ENCODE assay signal across 22 cellular contexts in the genomic region with DNA sequence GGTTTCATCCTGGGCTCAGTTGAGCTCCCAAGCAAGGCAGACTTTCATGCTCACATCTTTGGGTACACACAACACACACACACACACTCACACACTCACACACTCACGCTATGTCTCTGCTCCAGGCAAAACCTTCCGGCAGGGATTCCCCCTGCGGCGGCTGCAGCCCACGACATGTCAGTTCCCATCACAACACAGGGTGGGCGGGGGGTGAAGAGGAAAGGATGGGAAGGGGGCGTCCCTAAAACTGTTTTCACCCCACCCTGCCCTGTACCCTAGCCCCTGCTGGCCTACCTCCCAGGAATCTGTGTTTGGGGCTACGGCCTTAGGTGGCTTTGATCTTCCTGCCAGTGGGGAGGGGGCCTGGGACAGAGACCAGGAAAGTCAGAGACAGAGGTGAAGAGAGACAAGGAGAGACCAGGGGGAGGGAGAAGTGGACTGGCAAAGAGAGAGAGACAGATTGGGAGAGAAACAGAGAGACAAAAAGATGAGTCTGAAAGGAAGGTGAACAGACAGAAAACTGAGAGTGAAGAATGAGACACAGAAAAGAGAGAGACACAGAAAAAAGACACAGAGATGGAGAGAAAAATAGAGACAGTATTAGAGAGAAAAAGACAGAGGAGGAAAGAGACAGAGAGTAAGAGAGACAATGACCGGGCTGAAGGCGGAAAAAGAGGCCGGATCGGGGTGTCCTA. TPM values are rescaled to one million over a fixed set of nuclear protein-coding genes. Genes with fewer than 3 reads are reported as not detected.
DNase-seq lines count a peak whose midpoint lies in the region; ATAC-seq and TF ChIP-seq lines count a peak whose summit lies in the region.
"Had no signal": no experiment of that assay in that cellular context is flagged by ENCODE, and none has a peak within 500 bp of the region (broad histone marks: within the 10 kb centered on the region; RNA-seq: fewer than 3 reads in every experiment).

No MANE protein-coding gene starts in this region.

- peak overlapping the region; percentile 14 to 75 (median 53) for H3K27ac Mint-ChIP-seq in CD4-positive, CD25-positive, alpha-beta regulatory T cell
- H3K27ac Mint-ChIP-seq in CD8-positive, alpha-beta memory T cell = peak overlapping the region in 5 of 8 donors; percentile 20 to 68 (median 46)
- H3K27ac Mint-ChIP-seq in central memory CD8-positive, alpha-beta T cell (ENCODE audit: low read depth) = peak overlapping the region; percentile 7
- H3K27ac Mint-ChIP-seq in neural crest cell (ENCODE audit: unreplicated experiment) = peak overlapping the region; percentile 32
- no peak overlapping the region for H3K27ac Mint-ChIP-seq in activated T-helper 1 cell treated with anti-CD3 and anti-CD28 coated beads, Interleukin-12 subunit alpha, Interleukin-12 subunit beta, Interleukin-2, Interleukin-4 antibody, amounts not matched to agents 30 ng/mL and 10 ng/mL and 1 ng/mL, durations not matched to agents 14 hours and 24 hours and 36 hours

- H3K27me3 ChIP-seq in CD4-positive, CD25-positive, alpha-beta regulatory T cell (ENCODE audit: control insufficient read depth, insufficient read depth, low read length) = no peaks in the 10 kb centered on the region
- H3K27me3 ChIP-seq in CD8-positive, alpha-beta memory T cell (ENCODE audit: insufficient read depth, low read length, poor library complexity, severe bottlenecking) = no peaks in the 10 kb centered on the region

- H3K9me3 ChIP-seq in CD4-positive, CD25-positive, alpha-beta regulatory T cell (ENCODE audit: control insufficient read depth in 2 of 2, low read length in 2 of 2) = no peaks in the 10 kb centered on the region
- no peaks in the 10 kb centered on the region for H3K9me3 ChIP-seq in CD8-positive, alpha-beta memory T cell (ENCODE audit: low read length)
- H3K9me3 ChIP-seq: MG63 had no signal

- peaks cover 13% of the 10 kb centered on the region for H3K4me1 ChIP-seq in CD4-positive, CD25-positive, alpha-beta regulatory T cell (ENCODE audit: control insufficient read depth, insufficient read depth, low read length, poor library complexity, severe bottlenecking)
- peaks cover 14% of the 10 kb centered on the region for H3K4me1 ChIP-seq in CD8-positive, alpha-beta memory T cell (ENCODE audit: insufficient read depth, low read length)

- no peak overlapping the region for H3K4me3 ChIP-seq in CD4-positive, CD25-positive, alpha-beta regulatory T cell (ENCODE audit: low read depth, low read length)
- no peak overlapping the region for H3K4me3 ChIP-seq in CD8-positive, alpha-beta memory T cell (ENCODE audit: low read length)
- H3K4me3 ChIP-seq: GM23248, MG63 had no signal

- no peak overlapping the region for H3K27ac ChIP-seq in CD4-positive, CD25-positive, alpha-beta regulatory T cell (ENCODE audit: insufficient read depth, low read length, poor library complexity, severe bottlenecking)
- no peak overlapping the region for H3K27ac ChIP-seq in CD8-positive, alpha-beta memory T cell (ENCODE audit: low read depth, low read length)
- H3K27ac ChIP-seq: GM23248 had no signal

- peaks cover 23% of the 10 kb centered on the region for H3K36me3 Mint-ChIP-seq in CD4-positive, CD25-positive, alpha-beta regulatory T cell
- peaks cover 6 to 44% (median 11%) of the 10 kb centered on the region in 3 donors for H3K36me3 Mint-ChIP-seq in CD8-positive, alpha-beta memory T cell
- peaks cover 16% of the 10 kb centered on the region for H3K36me3 Mint-ChIP-seq in central memory CD8-positive, alpha-beta T cell (ENCODE audit: insufficient read depth)
- peaks cover 2% of the 10 kb centered on the region for H3K36me3 Mint-ChIP-seq in neural crest cell (ENCODE audit: low read depth)
- peaks cover 21% of the 10 kb centered on the region for H3K36me3 Mint-ChIP-seq in activated T-helper 1 cell treated with anti-CD3 and anti-CD28 coated beads, Interleukin-12 subunit alpha, Interleukin-12 subunit beta, Interleukin-2, Interleukin-4 antibody, amounts not matched to agents 30 ng/mL and 10 ng/mL and 1 ng/mL, durations not matched to agents 14 hours and 24 hours and 36 hours (ENCODE audit: low read depth)

- H3K4me1 Mint-ChIP-seq in CD4-positive, CD25-positive, alpha-beta regulatory T cell = peaks cover 0 to 33% (median 14%) of the 10 kb centered on the region in 4 donors
- peaks cover 27 to 34% (median 29%) of the 10 kb centered on the region in 3 donors for H3K4me1 Mint-ChIP-seq in CD8-positive, alpha-beta memory T cell
- peaks cover 38% of the 10 kb centered on the region for H3K4me1 Mint-ChIP-seq in central memory CD8-positive, alpha-beta T cell
- peaks cover 18% of the 10 kb centered on the region for H3K4me1 Mint-ChIP-seq in neural crest cell
- peaks cover 17% of the 10 kb centered on the region for H3K4me1 Mint-ChIP-seq in activated T-helper 1 cell treated with anti-CD3 and anti-CD28 coated beads, Interleukin-12 subunit alpha, Interleukin-12 subunit beta, Interleukin-2, Interleukin-4 antibody, amounts not matched to agents 30 ng/mL and 10 ng/mL and 1 ng/mL, durations not matched to agents 14 hours and 24 hours and 36 hours (ENCODE audit: low read depth)

- H3K36me3 ChIP-seq in CD4-positive, CD25-positive, alpha-beta regulatory T cell (ENCODE audit: control insufficient read depth, insufficient read depth, low read length) = peaks cover 12% of the 10 kb centered on the region
- H3K36me3 ChIP-seq in CD8-positive, alpha-beta memory T cell (ENCODE audit: insufficient read depth, low read length) = no peaks in the 10 kb centered on the region

- POLR2A ChIA-PET in CD8-positive, alpha-beta memory T cell (lab: Charles Lee) = no interaction called here

- H3K4me3 Mint-ChIP-seq in CD4-positive, CD25-positive, alpha-beta regulatory T cell = peak overlapping the region in 1 of 4 donors; percentile 56
- H3K4me3 Mint-ChIP-seq in CD8-positive, alpha-beta memory T cell = peak overlapping the region in 1 of 7 donors; percentile 79
- no peak overlapping the region for H3K4me3 Mint-ChIP-seq in central memory CD8-positive, alpha-beta T cell
- no peak overlapping the region for H3K4me3 Mint-ChIP-seq in neural crest cell
- no peak overlapping the region for H3K4me3 Mint-ChIP-seq in activated T-helper 1 cell treated with anti-CD3 and anti-CD28 coated beads, Interleukin-12 subunit alpha, Interleukin-12 subunit beta, Interleukin-2, Interleukin-4 antibody, amounts not matched to agents 30 ng/mL and 10 ng/mL and 1 ng/mL, durations not matched to agents 14 hours and 24 hours and 36 hours

- peaks cover 0 to 3% (median 0%) of the 10 kb centered on the region in 7 donors for H3K9me3 Mint-ChIP-seq in CD4-positive, CD25-positive, alpha-beta regulatory T cell
- H3K9me3 Mint-ChIP-seq in CD8-positive, alpha-beta memory T cell = no peaks in the 10 kb centered on the region
- no peaks in the 10 kb centered on the region for H3K9me3 Mint-ChIP-seq in central memory CD8-positive, alpha-beta T cell
- no peaks in the 10 kb centered on the region for H3K9me3 Mint-ChIP-seq in neural crest cell
- no peaks in the 10 kb centered on the region for H3K9me3 Mint-ChIP-seq in activated T-helper 1 cell treated with anti-CD3 and anti-CD28 coated beads, Interleukin-12 subunit alpha, Interleukin-12 subunit beta, Interleukin-2, Interleukin-4 antibody, amounts not matched to agents 30 ng/mL and 10 ng/mL and 1 ng/mL, durations not matched to agents 14 hours and 24 hours and 36 hours

- no peak for ATAC-seq in CD4-positive, CD25-positive, alpha-beta regulatory T cell (ENCODE audit: low read depth in 2 of 2)
- ATAC-seq in central memory CD8-positive, alpha-beta T cell (replicated peaks; ENCODE audit: extremely low read depth, poor library complexity, severe bottlenecking) = no peak
- ATAC-seq in HG03108 (IDR thresholded peaks at IDR 0.05; ENCODE audit: unreplicated experiment) = no peak

- H3K27me3 Mint-ChIP-seq in CD4-positive, CD25-positive, alpha-beta regulatory T cell = no peaks in the 10 kb centered on the region
- no peaks in the 10 kb centered on the region for H3K27me3 Mint-ChIP-seq in CD8-positive, alpha-beta memory T cell
- H3K27me3 Mint-ChIP-seq in central memory CD8-positive, alpha-beta T cell = no peaks in the 10 kb centered on the region
- peaks cover 31% of the 10 kb centered on the region for H3K27me3 Mint-ChIP-seq in neural crest cell (ENCODE audit: low read depth)
- no peaks in the 10 kb centered on the region for H3K27me3 Mint-ChIP-seq in activated T-helper 1 cell treated with anti-CD3 and anti-CD28 coated beads, Interleukin-12 subunit alpha, Interleukin-12 subunit beta, Interleukin-2, Interleukin-4 antibody, amounts not matched to agents 30 ng/mL and 10 ng/mL and 1 ng/mL, durations not matched to agents 14 hours and 24 hours and 36 hours (ENCODE audit: insufficient read depth)

- DNase-seq in CD4-positive, CD25-positive, alpha-beta regulatory T cell = no peak
- no peak for DNase-seq in CD8-positive, alpha-beta memory T cell
- DNase-seq in central memory CD8-positive, alpha-beta T cell (ENCODE audit: low spot score in 2 of 2) = no peak
- DNase-seq in neural crest cell (ENCODE audit: low read depth, low spot score) (no peak), NCI-H510A (lab: John Stamatoyannopoulos, UW) (no peak)
- no peak for DNase-seq in activated T-helper 1 cell treated with anti-CD3 and anti-CD28 coated beads, Interleukin-12 subunit alpha, Interleukin-12 subunit beta, Interleukin-2, Interleukin-4 antibody, amounts not matched to agents 30 ng/mL and 10 ng/mL and 1 ng/mL, durations not matched to agents 14 hours and 24 hours and 36 hours (ENCODE audit: low spot score)
- DNase-seq: C1 segment of cervical spinal cord, DMS153, DND-41, GM23248, H7, IMR-90, KG1, MG63, NCI-H2029, NCI-H446 treated with DMSO at 0.1 percent for 48 hours, NCI-H526 treated with DMSO at 0.1 percent for 48 hours, RPMI8226, SHP77 had no signal

- no peak for TF ChIP-seq CTCF in neural crest cell (conservative IDR thresholded peaks at IDR 0.05)

- intact Hi-C loops in activated T-helper 1 cell treated with anti-CD3 and anti-CD28 coated beads, Interleukin-12 subunit alpha, Interleukin-12 subunit beta, Interleukin-2, Interleukin-4 antibody, amounts not matched to agents 30 ng/mL and 10 ng/mL and 1 ng/mL, durations not matched to agents 14 hours and 24 hours and 36 hours (cut with micrococcal nuclease) = no loop called here

- CTCF ChIA-PET in CD8-positive, alpha-beta memory T cell (lab: Charles Lee) = interaction anchor here (1.0 kb wide), 1 partner anchor 11 kb away, joined by 3 read pairs; no protein-coding TSS in a partner anchor

RNA-seq across cellular contexts. Expression of a gene that starts 3.9 kb away (rescaled TPM):
- total RNA-seq in CD4-positive, CD25-positive, alpha-beta regulatory T cell = 4.9 TPM
- polyA plus RNA-seq in CD4-positive, CD25-positive, alpha-beta regulatory T cell = 1 to 10 TPM; 2.1 to 4.9 (median 3.1) TPM
- 1 to 10 TPM; 4.3 to 4.9 TPM for total RNA-seq in CD8-positive, alpha-beta memory T cell
- 6.7 TPM for polyA plus RNA-seq in CD8-positive, alpha-beta memory T cell
- 4.9 and 5.1 TPM in 2 replicates for total RNA-seq in neural crest cell
- 5.7 and 6.0 TPM in 2 replicates for total RNA-seq in activated T-helper 1 cell treated with anti-CD3 and anti-CD28 coated beads, Interleukin-12 subunit alpha, Interleukin-12 subunit beta, Interleukin-2, Interleukin-4 antibody, amounts not matched to agents 30 ng/mL and 10 ng/mL and 1 ng/mL, durations not matched to agents 14 hours and 24 hours and 36 hours
- total RNA-seq: GM23248 had no signal
- polyA plus RNA-seq: GM23248 had no signal

RNA-seq across cellular contexts. Expression of a gene that starts 19.1 kb away (rescaled TPM):
- total RNA-seq in CD4-positive, CD25-positive, alpha-beta regulatory T cell = 512 TPM
- polyA plus RNA-seq in CD4-positive, CD25-positive, alpha-beta regulatory T cell = 1,000 to 10,000 TPM; 1,343 to 1,906 (median 1,706) TPM
- 100 to 1,000 TPM; 246 to 247 TPM for total RNA-seq in CD8-positive, alpha-beta memory T cell
- polyA plus RNA-seq in CD8-positive, alpha-beta memory T cell = 1,052 TPM
- total RNA-seq in neural crest cell = 0.65 TPM in 1 of 2 replicates, not detected in the other
- 355 and 359 TPM in 2 replicates for total RNA-seq in activated T-helper 1 cell treated with anti-CD3 and anti-CD28 coated beads, Interleukin-12 subunit alpha, Interleukin-12 subunit beta, Interleukin-2, Interleukin-4 antibody, amounts not matched to agents 30 ng/mL and 10 ng/mL and 1 ng/mL, durations not matched to agents 14 hours and 24 hours and 36 hours
- total RNA-seq: A673, GM23248, H7, IMR-90 had no signal

RNA-seq across cellular contexts. Expression of a gene that starts 20.6 kb away (rescaled TPM):
- not detected for total RNA-seq in CD4-positive, CD25-positive, alpha-beta regulatory T cell
- not detected for polyA plus RNA-seq in CD4-positive, CD25-positive, alpha-beta regulatory T cell
- not detected for total RNA-seq in CD8-positive, alpha-beta memory T cell
- polyA plus RNA-seq in CD8-positive, alpha-beta memory T cell = 4.6 TPM
- total RNA-seq in neural crest cell = not detected in 2 replicates
- total RNA-seq in activated T-helper 1 cell treated with anti-CD3 and anti-CD28 coated beads, Interleukin-12 subunit alpha, Interleukin-12 subunit beta, Interleukin-2, Interleukin-4 antibody, amounts not matched to agents 30 ng/mL and 10 ng/mL and 1 ng/mL, durations not matched to agents 14 hours and 24 hours and 36 hours = 0.23 TPM in 1 of 2 replicates, not detected in the other
- total RNA-seq: A673, GM23248, H7, IMR-90, SK-MEL-5 had no signal
- polyA plus RNA-seq: GM23248, IMR-90 had no signal

RNA-seq across cellular contexts. Expression of a gene that starts 25.4 kb away (rescaled TPM):
- total RNA-seq in CD4-positive, CD25-positive, alpha-beta regulatory T cell = 78.9 TPM
- polyA plus RNA-seq in CD4-positive, CD25-positive, alpha-beta regulatory T cell = 1 to 10 TPM; 5.7 to 9.9 (median 6.5) TPM
- 10 to 100 TPM; 54.3 to 55.6 TPM for total RNA-seq in CD8-positive, alpha-beta memory T cell
- polyA plus RNA-seq in CD8-positive, alpha-beta memory T cell = 18.7 TPM
- total RNA-seq in neural crest cell = 158 and 164 TPM in 2 replicates
- total RNA-seq in activated T-helper 1 cell treated with anti-CD3 and anti-CD28 coated beads, Interleukin-12 subunit alpha, Interleukin-12 subunit beta, Interleukin-2, Interleukin-4 antibody, amounts not matched to agents 30 ng/mL and 10 ng/mL and 1 ng/mL, durations not matched to agents 14 hours and 24 hours and 36 hours = 71.3 and 71.8 TPM in 2 replicates

RNA-seq across cellular contexts. Expression of a gene that starts 48.6 kb away (rescaled TPM):
- not detected for total RNA-seq in CD4-positive, CD25-positive, alpha-beta regulatory T cell
- polyA plus RNA-seq in CD4-positive, CD25-positive, alpha-beta regulatory T cell = not detected
- total RNA-seq in CD8-positive, alpha-beta memory T cell = not detected
- not detected for polyA plus RNA-seq in CD8-positive, alpha-beta memory T cell
- not detected in 2 replicates for total RNA-seq in neural crest cell
- not detected in 2 replicates for total RNA-seq in activated T-helper 1 cell treated with anti-CD3 and anti-CD28 coated beads, Interleukin-12 subunit alpha, Interleukin-12 subunit beta, Interleukin-2, Interleukin-4 antibody, amounts not matched to agents 30 ng/mL and 10 ng/mL and 1 ng/mL, durations not matched to agents 14 hours and 24 hours and 36 hours
- total RNA-seq: A673, GM23248, H7, IMR-90, SK-MEL-5 had no signal
- polyA plus RNA-seq: GM23248, IMR-90 had no signal

Comparison
In these comparisons a context has a peak if more than half of its experiments do, and no peak if none do; other contexts are left out.
1. RNA of a gene that starts 19.1 kb away (total RNA-seq): 512 TPM in CD4-positive, CD25-positive, alpha-beta regulatory T cell (single experiment), 355 to 359 TPM in activated T-helper 1 cell treated with anti-CD3 and anti-CD28 coated beads, Interleukin-12 subunit alpha, Interleukin-12 subunit beta, Interleukin-2, Interleukin-4 antibody, amounts not matched to agents 30 ng/mL and 10 ng/mL and 1 ng/mL, durations not matched to agents 14 hours and 24 hours and 36 hours and 246 to 247 TPM in CD8-positive, alpha-beta memory T cell; 0.65 TPM in neural crest cell; every median in the first group is over 100 times any median in the second.